In the genomic region with DNA sequence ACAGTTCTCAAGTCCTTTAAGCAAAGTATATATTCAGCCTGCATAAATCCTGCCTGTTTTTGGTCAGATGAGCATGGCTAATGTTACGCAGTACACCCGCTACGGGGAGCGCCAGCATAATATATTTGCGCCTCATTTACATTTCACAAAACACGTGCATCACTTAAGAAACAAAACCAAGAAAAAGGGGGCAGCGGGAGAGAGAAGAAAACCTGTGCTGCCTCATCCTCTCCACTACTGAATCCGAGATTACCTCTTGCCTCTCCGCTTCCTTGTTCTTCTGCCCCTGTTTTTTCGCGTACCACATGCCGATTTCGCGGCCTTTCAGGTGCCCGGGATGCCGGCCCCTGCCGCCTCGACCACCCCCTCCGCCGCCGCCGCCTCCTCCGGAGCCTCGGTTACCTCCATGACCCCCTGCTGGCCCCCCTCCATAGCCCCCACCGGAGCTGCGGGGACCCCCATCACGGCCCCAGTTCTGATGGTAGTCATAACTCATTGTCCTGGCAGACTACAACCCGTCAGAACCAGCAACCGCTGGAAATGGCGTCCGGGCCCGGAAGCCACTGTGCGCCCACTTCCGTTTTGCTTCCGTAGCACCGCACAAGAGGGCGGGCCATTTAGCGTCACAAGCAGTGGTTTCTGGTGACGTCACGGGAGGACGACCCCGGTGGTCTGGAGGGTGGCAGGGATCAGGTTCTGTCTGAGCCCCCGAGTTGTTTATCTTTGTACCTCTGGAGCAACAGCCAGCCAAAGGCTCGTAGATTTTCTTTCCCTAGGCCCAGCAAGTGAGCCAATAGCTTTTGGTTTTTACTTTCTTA, we compare ENCODE assay signal across 8 cellular contexts. TPM values are rescaled to one million over a fixed set of nuclear protein-coding genes. Genes with fewer than 3 reads are reported as not detected.
DNase-seq lines count a peak whose midpoint lies in the region; ATAC-seq and TF ChIP-seq lines count a peak whose summit lies in the region.

A gene with protein sequence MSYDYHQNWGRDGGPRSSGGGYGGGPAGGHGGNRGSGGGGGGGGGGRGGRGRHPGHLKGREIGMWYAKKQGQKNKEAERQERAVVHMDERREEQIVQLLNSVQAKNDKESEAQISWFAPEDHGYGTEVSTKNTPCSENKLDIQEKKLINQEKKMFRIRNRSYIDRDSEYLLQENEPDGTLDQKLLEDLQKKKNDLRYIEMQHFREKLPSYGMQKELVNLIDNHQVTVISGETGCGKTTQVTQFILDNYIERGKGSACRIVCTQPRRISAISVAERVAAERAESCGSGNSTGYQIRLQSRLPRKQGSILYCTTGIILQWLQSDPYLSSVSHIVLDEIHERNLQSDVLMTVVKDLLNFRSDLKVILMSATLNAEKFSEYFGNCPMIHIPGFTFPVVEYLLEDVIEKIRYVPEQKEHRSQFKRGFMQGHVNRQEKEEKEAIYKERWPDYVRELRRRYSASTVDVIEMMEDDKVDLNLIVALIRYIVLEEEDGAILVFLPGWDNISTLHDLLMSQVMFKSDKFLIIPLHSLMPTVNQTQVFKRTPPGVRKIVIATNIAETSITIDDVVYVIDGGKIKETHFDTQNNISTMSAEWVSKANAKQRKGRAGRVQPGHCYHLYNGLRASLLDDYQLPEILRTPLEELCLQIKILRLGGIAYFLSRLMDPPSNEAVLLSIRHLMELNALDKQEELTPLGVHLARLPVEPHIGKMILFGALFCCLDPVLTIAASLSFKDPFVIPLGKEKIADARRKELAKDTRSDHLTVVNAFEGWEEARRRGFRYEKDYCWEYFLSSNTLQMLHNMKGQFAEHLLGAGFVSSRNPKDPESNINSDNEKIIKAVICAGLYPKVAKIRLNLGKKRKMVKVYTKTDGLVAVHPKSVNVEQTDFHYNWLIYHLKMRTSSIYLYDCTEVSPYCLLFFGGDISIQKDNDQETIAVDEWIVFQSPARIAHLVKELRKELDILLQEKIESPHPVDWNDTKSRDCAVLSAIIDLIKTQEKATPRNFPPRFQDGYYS (minus strand): TSS at position 567 of the 818 bp plus-strand sequence. CDS start 71 bp downstream, at position 496.

- TF ChIP-seq CTCF in LNCaP clone FGC (IDR thresholded peaks at IDR 0.05; ENCODE audit: control insufficient read depth, extremely low read depth, insufficient read depth) (peak; percentile 49), RWPE1 (conservative IDR thresholded peaks at IDR 0.05; ENCODE audit: low read depth) (no peak), fibroblast of pulmonary artery (IDR thresholded peaks at IDR 0.05; ENCODE audit: low read length, missing control alignments) (peak; percentile 1)

- peaks cover 17% of the 10 kb centered on the region for H3K36me3 Mint-ChIP-seq in activated T-helper 2 cell treated with anti-CD3 and anti-CD28 coated beads, Interferon-gamma antibody, Interleukin-2, Interleukin-4, amounts not matched to agents 10 μg/mL and 5 μg/mL and 100 μg/mL, durations not matched to agents 14 hours and 24 hours and 36 hours (ENCODE audit: low read depth)
- peaks cover 21% of the 10 kb centered on the region for H3K36me3 Mint-ChIP-seq in natural killer cell treated with Interleukin-12 subunit alpha and Interleukin-12 subunit beta and Interleukin-15 and Interleukin-18, amount 100 ng/mL, for 72 hours

- peak; percentile 96 to 98 for ATAC-seq in natural killer cell treated with Interleukin-12 subunit alpha and Interleukin-12 subunit beta and Interleukin-15 and Interleukin-18, amount 100 ng/mL, for 72 hours
- peak; percentile 92 for ATAC-seq in stimulated activated naive CD8-positive, alpha-beta T cell treated with anti-CD3 and anti-CD28 coated beads, Interleukin-15, Interleukin-2, amounts not matched to agents 100 U/mL and 50 U/mL, for 24 hours

- peak; percentile 89 for DNase-seq in EH (ENCODE audit: low read depth)
- peak; percentile 94 for DNase-seq in H4 (ENCODE audit: low spot score)
- DNase-seq in LNCaP clone FGC (ENCODE audit: low read depth): peak; percentile 63
- peak; percentile 84 for DNase-seq in RWPE1 (ENCODE audit: low spot score)
- DNase-seq in activated T-helper 2 cell treated with anti-CD3 and anti-CD28 coated beads, Interferon-gamma antibody, Interleukin-2, Interleukin-4, amounts not matched to agents 10 μg/mL and 5 μg/mL and 100 μg/mL, durations not matched to agents 14 hours and 24 hours and 36 hours (ENCODE audit: low spot score): peak; percentile 85
- peak; percentile 95 for DNase-seq in fibroblast of pulmonary artery (ENCODE audit: low read depth)
- peak; percentile 93 for DNase-seq in natural killer cell treated with Interleukin-12 subunit alpha and Interleukin-12 subunit beta and Interleukin-15 and Interleukin-18, amount 100 ng/mL, for 72 hours (ENCODE audit: low spot score)
- peak; percentile 90 for DNase-seq in stimulated activated naive CD8-positive, alpha-beta T cell treated with anti-CD3 and anti-CD28 coated beads, Interleukin-15, Interleukin-2, amounts not matched to agents 100 U/mL and 50 U/mL, for 24 hours

- CTCF ChIA-PET in RWPE1 (lab: Yijun Ruan, JAX): interaction anchor here (1.1 kb wide), 1 partner anchor 10 kb away, joined by 3 read pairs; no protein-coding TSS in a partner anchor

- POLR2A ChIA-PET in RWPE1 (lab: Yijun Ruan, JAX; ENCODE audit: low non-redundant PET): no interaction called here

- peak within 1 kb of the TSS; percentile 63 for H3K4me3 ChIP-seq in LNCaP clone FGC (ENCODE audit: low read depth, low read length)
- H3K4me3 ChIP-seq in fibroblast of pulmonary artery (replicated peaks; ENCODE audit: low read depth, low read length): peak within 1 kb of the TSS; percentile 91

- intact Hi-C loops in activated T-helper 2 cell treated with anti-CD3 and anti-CD28 coated beads, Interferon-gamma antibody, Interleukin-2, Interleukin-4, amounts not matched to agents 10 μg/mL and 5 μg/mL and 100 μg/mL, durations not matched to agents 14 hours and 24 hours and 36 hours (cut with micrococcal nuclease): loop anchor here (2.0 to 10.0 kb wide), 3 partner anchors 17 to 1531 kb away; partner anchors contain the start of gene SLC33A1

- peak within 1 kb of the TSS; percentile 83 for H3K27ac ChIP-seq in RWPE1

- H3K4me3 Mint-ChIP-seq in activated T-helper 2 cell treated with anti-CD3 and anti-CD28 coated beads, Interferon-gamma antibody, Interleukin-2, Interleukin-4, amounts not matched to agents 10 μg/mL and 5 μg/mL and 100 μg/mL, durations not matched to agents 14 hours and 24 hours and 36 hours (ENCODE audit: low read depth): peak within 1 kb of the TSS; percentile 90
- no peak within 1 kb of the TSS for H3K4me3 Mint-ChIP-seq in natural killer cell treated with Interleukin-12 subunit alpha and Interleukin-12 subunit beta and Interleukin-15 and Interleukin-18, amount 100 ng/mL, for 72 hours

- H3K27me3 Mint-ChIP-seq in activated T-helper 2 cell treated with anti-CD3 and anti-CD28 coated beads, Interferon-gamma antibody, Interleukin-2, Interleukin-4, amounts not matched to agents 10 μg/mL and 5 μg/mL and 100 μg/mL, durations not matched to agents 14 hours and 24 hours and 36 hours (ENCODE audit: low read depth): peaks cover 6% of the 10 kb centered on the region
- peaks cover 4 to 6% of the 10 kb centered on the region in 2 donors for H3K27me3 Mint-ChIP-seq in natural killer cell treated with Interleukin-12 subunit alpha and Interleukin-12 subunit beta and Interleukin-15 and Interleukin-18, amount 100 ng/mL, for 72 hours

- H3K4me1 Mint-ChIP-seq in activated T-helper 2 cell treated with anti-CD3 and anti-CD28 coated beads, Interferon-gamma antibody, Interleukin-2, Interleukin-4, amounts not matched to agents 10 μg/mL and 5 μg/mL and 100 μg/mL, durations not matched to agents 14 hours and 24 hours and 36 hours (ENCODE audit: low read depth): peaks cover 28% of the 10 kb centered on the region
- H3K4me1 Mint-ChIP-seq in natural killer cell treated with Interleukin-12 subunit alpha and Interleukin-12 subunit beta and Interleukin-15 and Interleukin-18, amount 100 ng/mL, for 72 hours (ENCODE audit: low read depth in 2 of 2): peaks cover 8 to 16% of the 10 kb centered on the region in 2 donors

- peak within 1 kb of the TSS; percentile 96 for H3K27ac Mint-ChIP-seq in activated T-helper 2 cell treated with anti-CD3 and anti-CD28 coated beads, Interferon-gamma antibody, Interleukin-2, Interleukin-4, amounts not matched to agents 10 μg/mL and 5 μg/mL and 100 μg/mL, durations not matched to agents 14 hours and 24 hours and 36 hours
- peak within 1 kb of the TSS; percentile 94 to 96 for H3K27ac Mint-ChIP-seq in natural killer cell treated with Interleukin-12 subunit alpha and Interleukin-12 subunit beta and Interleukin-15 and Interleukin-18, amount 100 ng/mL, for 72 hours

- H3K9me3 Mint-ChIP-seq in activated T-helper 2 cell treated with anti-CD3 and anti-CD28 coated beads, Interferon-gamma antibody, Interleukin-2, Interleukin-4, amounts not matched to agents 10 μg/mL and 5 μg/mL and 100 μg/mL, durations not matched to agents 14 hours and 24 hours and 36 hours: no peaks in the 10 kb centered on the region
- H3K9me3 Mint-ChIP-seq in natural killer cell treated with Interleukin-12 subunit alpha and Interleukin-12 subunit beta and Interleukin-15 and Interleukin-18, amount 100 ng/mL, for 72 hours: no peaks in the 10 kb centered on the region

RNA-seq across cellular contexts. Expression of the gene that starts here (rescaled TPM):
- total RNA-seq in H4 (2014; rRNA removed; shearing (Covaris generic)): 25.9 and 28.8 TPM in 2 replicates
- total RNA-seq in activated T-helper 2 cell treated with anti-CD3 and anti-CD28 coated beads, Interferon-gamma antibody, Interleukin-2, Interleukin-4, amounts not matched to agents 10 μg/mL and 5 μg/mL and 100 μg/mL, durations not matched to agents 14 hours and 24 hours and 36 hours: 82.1 and 88.5 TPM in 2 replicates
- 10 to 100 TPM; 83.0 to 93.4 TPM for total RNA-seq in natural killer cell treated with Interleukin-12 subunit alpha and Interleukin-12 subunit beta and Interleukin-15 and Interleukin-18, amount 100 ng/mL, for 72 hours

Comparison
In these comparisons a context has a peak if more than half of its experiments do, and no peak if none do; other contexts are left out.
1. Peak in every context shown above with its lines: DNase-seq, ATAC-seq, H3K4me3 ChIP-seq and H3K27ac ChIP-seq.